Comparison of ENCODE assay signal across 35 cellular contexts in genomic region chr14:72942934-72943333, GRCh38. TPM values are rescaled to one million over a fixed set of nuclear protein-coding genes. Genes with fewer than 3 reads are reported as not detected.
DNase-seq lines count a peak whose midpoint lies in the region; ATAC-seq, FAIRE-seq and TF ChIP-seq lines count a peak whose summit lies in the region.
"Had no signal": no experiment of that assay in that cellular context is flagged by ENCODE, and none has a peak within 500 bp of the region (broad histone marks: within the 10 kb centered on the region; RNA-seq: fewer than 3 reads in every experiment).

No MANE protein-coding gene starts in this region.

- H3K9me3 ChIP-seq in BE2C: no peaks in the 10 kb centered on the region
- no peaks in the 10 kb centered on the region for H3K9me3 ChIP-seq in H9 (ENCODE audit: control insufficient read depth, low read depth, low read length)
- H3K9me3 ChIP-seq in Panc1 (ENCODE audit: control insufficient read depth, insufficient read depth, low read depth, low read length): no peaks in the 10 kb centered on the region
- H3K9me3 ChIP-seq in kidney (ENCODE audit: control insufficient read depth in 1 of 2, low read length in 2 of 2): no peaks in the 10 kb centered on the region
- H3K9me3 ChIP-seq in suprapubic skin: no peaks in the 10 kb centered on the region
- H3K9me3 ChIP-seq: adrenal gland, body of pancreas, Caco-2, gastrocnemius medialis, lower lobe of right lung, MG63 had no signal

- H3K4ac ChIP-seq in H9 (ENCODE audit: low read depth, low read length): no peak overlapping the region

- no peak overlapping the region for H3K14ac ChIP-seq in H9 (ENCODE audit: insufficient read depth, low read length)

- H3K4me3 ChIP-seq in BE2C (ENCODE audit: low read depth, low read length) (no peak overlapping the region), Panc1 (ENCODE audit: low read depth in 2 of 2, low read length in 2 of 2) (no peak overlapping the region), epithelial cell of proximal tubule (ENCODE audit: low read depth, low read length) (no peak overlapping the region), kidney (ENCODE audit: low read length in 2 of 2) (no peak overlapping the region), suprapubic skin (no peak overlapping the region)
- H3K4me3 ChIP-seq: adrenal gland, body of pancreas, gastrocnemius medialis, GM23248, K562, lower lobe of right lung, MG63, SK-N-MC had no signal

- BruUV-seq in Panc1 (replicated peaks; lab: Mats Ljungman, UMichigan): no TSS peak

- TF ChIP-seq POLR2A in suprapubic skin (IDR thresholded peaks at IDR 0.05): no peak

- H3T11ph ChIP-seq in H9 (ENCODE audit: low read length): no peak overlapping the region

- H3K4me2 ChIP-seq in H9 (ENCODE audit: insufficient read depth, insufficient read length, low read length): no peak overlapping the region

- no peak overlapping the region for H3K56ac ChIP-seq in H9 (ENCODE audit: insufficient read length, low read depth, low read length)

- no peak overlapping the region for H4K8ac ChIP-seq in H9 (replicated peaks; ENCODE audit: insufficient read length, low read depth, low read length)

- peaks cover 4 to 70% (median 31%) of the 10 kb centered on the region in 3 experiments; a peak in 6 of 7 replicates for H3K36me3 Mint-ChIP-seq in H9 (ENCODE audit: insufficient read depth in 1 of 3, low read depth in 3 of 3)

- TF ChIP-seq CTCF in BE2C (IDR thresholded peaks at IDR 0.05; ENCODE audit: low read depth, low read length) (0 out of 2 replicates have a peak, but pooled peaks have one; percentile 26), H9 (conservative IDR thresholded peaks at IDR 0.05) (peak; percentile 45), Panc1 (IDR thresholded peaks at IDR 0.05) (no peak), epithelial cell of proximal tubule (conservative IDR thresholded peaks at IDR 0.05; ENCODE audit: low read depth, low read length) (peak; percentile 12), kidney (IDR thresholded peaks at IDR 0.05; ENCODE audit: borderline replicate concordance, extremely low read depth, insufficient read depth) (no peak), suprapubic skin (IDR thresholded peaks at IDR 0.05) (no peak)

- H3K23ac ChIP-seq in H9 (ENCODE audit: insufficient read length, low read depth, low read length): no peak overlapping the region

- H2AK5ac ChIP-seq in H9 (ENCODE audit: insufficient read length, low read length): no peak overlapping the region

- TF ChIP-seq EP300 in suprapubic skin (IDR thresholded peaks at IDR 0.05): no peak

- no peaks in the 10 kb centered on the region for H3K79me2 ChIP-seq in H9 (ENCODE audit: insufficient read depth, low read length)

- no peak for FAIRE-seq in kidney (lab: Jason Lieb, UNC)
- FAIRE-seq: K562 had no signal

- no peak overlapping the region for H2BK120ac ChIP-seq in H9 (ENCODE audit: low read depth, low read length, poor library complexity, severe bottlenecking)

- peaks cover 84% of the 10 kb centered on the region for H3K36me3 ChIP-seq in BE2C
- H3K36me3 ChIP-seq in Panc1 (ENCODE audit: control insufficient read depth, insufficient read depth, low read length): peaks cover 2% of the 10 kb centered on the region; the same call in 1 of the 2 replicates
- H3K36me3 ChIP-seq in kidney (ENCODE audit: control insufficient read depth in 1 of 2, insufficient read depth in 2 of 2, low read length in 2 of 2): peaks cover 22 to 40% of the 10 kb centered on the region in 2 donors
- peaks cover 95% of the 10 kb centered on the region for H3K36me3 ChIP-seq in suprapubic skin

- H4K20me1 ChIP-seq in H9 (ENCODE audit: control insufficient read depth, insufficient read depth, insufficient read length): no peaks in the 10 kb centered on the region

- POLR2A ChIA-PET in Panc1 (lab: Charles Lee): no interaction called here

- no peak overlapping the region for H3K18ac ChIP-seq in H9 (ENCODE audit: insufficient read length, low read depth, low read length)

- H2BK15ac ChIP-seq in H9 (ENCODE audit: low read depth, low read length): no peak overlapping the region

- H3K27me3 ChIP-seq in BE2C (no peaks in the 10 kb centered on the region), H9 (ENCODE audit: insufficient read depth, low read length) (no peaks in the 10 kb centered on the region), Panc1 (ENCODE audit: control insufficient read depth, insufficient read depth, low read length) (no peaks in the 10 kb centered on the region), suprapubic skin (no peaks in the 10 kb centered on the region)
- H3K27me3 ChIP-seq: adrenal gland, body of pancreas, dorsolateral prefrontal cortex, gastrocnemius medialis, MG63 had no signal

- H3K4me1 ChIP-seq in BE2C (no peaks in the 10 kb centered on the region), H9 (ENCODE audit: insufficient read depth, low read length) (no peaks in the 10 kb centered on the region), Panc1 (ENCODE audit: control insufficient read depth, insufficient read depth, low read length) (no peaks in the 10 kb centered on the region), kidney (ENCODE audit: control insufficient read depth in 1 of 2, insufficient read depth in 1 of 2, low read depth in 1 of 2, low read length in 2 of 2) (no peaks in the 10 kb centered on the region), suprapubic skin (no peaks in the 10 kb centered on the region)
- H3K4me1 ChIP-seq: body of pancreas, Caco-2, gastrocnemius medialis, lower lobe of right lung had no signal

- H2BK5ac ChIP-seq in H9 (ENCODE audit: insufficient read length, low read length): no peak overlapping the region

- CTCF ChIA-PET in Panc1 (lab: Charles Lee): no interaction called here

- H3K23me2 ChIP-seq in H9 (ENCODE audit: insufficient read length, low read depth, low read length, poor library complexity, severe bottlenecking): no peaks in the 10 kb centered on the region

- in situ Hi-C loops in Panc1 (cut with HindIII; ENCODE audit: low pct_unique_long_range_greater_than_20kb, low sequenced_read_pairs): no loop called here

- no peak overlapping the region for H3K27ac Mint-ChIP-seq in H9
- H3K27ac Mint-ChIP-seq: activated CD4-positive, alpha-beta memory T cell treated with anti-CD3 and anti-CD28 coated beads, Interleukin-2, amount 10 ng/mL, durations not matched to agents 7 days and 5 days; activated naive CD4-positive, alpha-beta T cell treated with anti-CD3 and anti-CD28 coated beads, Interleukin-2, amount 10 ng/mL, durations not matched to agents 7 days and 5 days; activated T-helper 1 cell treated with anti-CD3 and anti-CD28 coated beads, Interleukin-12 subunit alpha, Interleukin-12 subunit beta, Interleukin-2, Interleukin-4 antibody, amounts not matched to agents 30 ng/mL and 10 ng/mL and 1 ng/mL, durations not matched to agents 14 hours and 24 hours and 36 hours; stimulated activated effector memory CD8-positive, alpha-beta T cell treated with anti-CD3 and anti-CD28 coated beads, Interleukin-12 subunit alpha, Interleukin-12 subunit beta, amount 100 ng/mL, for 72 hours; T-helper 17 cell; type B pancreatic cell had no signal

- intact Hi-C loops in Panc1 (cut with micrococcal nuclease; ENCODE audit: unreplicated experiment) (no loop called here), kidney (cut with DNase I) (no loop called here)

- H2BK20ac ChIP-seq in H9 (ENCODE audit: low read depth, low read length, poor library complexity, severe bottlenecking): no peak overlapping the region

- H3K9ac ChIP-seq in H9 (ENCODE audit: extremely low read depth, insufficient read length, low read length) (no peak overlapping the region), kidney (ENCODE audit: low read length in 2 of 2) (no peak overlapping the region)
- H3K9ac ChIP-seq: GM23248 had no signal

- WGBS in H9 (ENCODE audit: extremely low coverage, insufficient read length, low lambda C conversion rate): no CpG with 5 or more reads among the region's 14 CpGs
- 92% methylated on average over 10 of the region's 14 CpGs for WGBS in suprapubic skin

- H2BK12ac ChIP-seq in H9 (ENCODE audit: insufficient read length, low read depth, low read length): no peak overlapping the region

- no peaks in the 10 kb centered on the region for H3K27me3 Mint-ChIP-seq in H9 (ENCODE audit: low read depth)
- H3K27me3 Mint-ChIP-seq: activated CD4-positive, alpha-beta memory T cell treated with anti-CD3 and anti-CD28 coated beads, Interleukin-2, amount 10 ng/mL, durations not matched to agents 7 days and 5 days; activated naive CD4-positive, alpha-beta T cell treated with anti-CD3 and anti-CD28 coated beads, Interleukin-2, amount 10 ng/mL, durations not matched to agents 7 days and 5 days; naive B cell; T-helper 17 cell; type B pancreatic cell had no signal

- H3K9me3 Mint-ChIP-seq in H9: no peaks in the 10 kb centered on the region
- H3K9me3 Mint-ChIP-seq: activated CD4-positive, alpha-beta memory T cell treated with anti-CD3 and anti-CD28 coated beads, Interleukin-2, amount 10 ng/mL, durations not matched to agents 7 days and 5 days; activated naive CD4-positive, alpha-beta T cell treated with anti-CD3 and anti-CD28 coated beads, Interleukin-2, amount 10 ng/mL, durations not matched to agents 7 days and 5 days; activated T-helper 1 cell treated with anti-CD3 and anti-CD28 coated beads, Interleukin-12 subunit alpha, Interleukin-12 subunit beta, Interleukin-2, Interleukin-4 antibody, amounts not matched to agents 30 ng/mL and 10 ng/mL and 1 ng/mL, durations not matched to agents 14 hours and 24 hours and 36 hours; naive B cell; stimulated activated effector memory CD8-positive, alpha-beta T cell treated with anti-CD3 and anti-CD28 coated beads, Interleukin-12 subunit alpha, Interleukin-12 subunit beta, amount 100 ng/mL, for 72 hours; type B pancreatic cell had no signal

- no peaks in the 10 kb centered on the region for H3K4me1 Mint-ChIP-seq in H9

- no peak overlapping the region for H4K5ac ChIP-seq in H9 (ENCODE audit: insufficient read length, low read depth, low read length)

- H2AFZ ChIP-seq in H9 (ENCODE audit: low read length): no peak overlapping the region
- H2AFZ ChIP-seq: GM23248 had no signal

- no peak overlapping the region for H3K4me3 Mint-ChIP-seq in H9
- H3K4me3 Mint-ChIP-seq: activated CD4-positive, alpha-beta memory T cell treated with anti-CD3 and anti-CD28 coated beads, Interleukin-2, amount 10 ng/mL, durations not matched to agents 7 days and 5 days; activated naive CD4-positive, alpha-beta T cell treated with anti-CD3 and anti-CD28 coated beads, Interleukin-2, amount 10 ng/mL, durations not matched to agents 7 days and 5 days; activated T-helper 1 cell treated with anti-CD3 and anti-CD28 coated beads, Interleukin-12 subunit alpha, Interleukin-12 subunit beta, Interleukin-2, Interleukin-4 antibody, amounts not matched to agents 30 ng/mL and 10 ng/mL and 1 ng/mL, durations not matched to agents 14 hours and 24 hours and 36 hours; CD14-positive monocyte; naive B cell; stimulated activated effector memory CD8-positive, alpha-beta T cell treated with anti-CD3 and anti-CD28 coated beads, Interleukin-12 subunit alpha, Interleukin-12 subunit beta, amount 100 ng/mL, for 72 hours; T-helper 17 cell; type B pancreatic cell had no signal

- H4K91ac ChIP-seq in H9 (ENCODE audit: insufficient read length, low read depth, low read length): no peak overlapping the region

- peak; percentile 23; the same call in 1 of the 2 replicates for ATAC-seq in Panc1
- ATAC-seq: body of pancreas; gastrocnemius medialis; K562; lower lobe of right lung; stimulated activated effector memory CD8-positive, alpha-beta T cell treated with anti-CD3 and anti-CD28 coated beads, Interleukin-12 subunit alpha, Interleukin-12 subunit beta, amount 100 ng/mL, for 72 hours; T-helper 17 cell had no signal

- no peak overlapping the region for H3K27ac ChIP-seq in H9 (ENCODE audit: insufficient read length, low read depth, low read length)
- H3K27ac ChIP-seq in Panc1 (ENCODE audit: low read length): no peak overlapping the region
- no peak overlapping the region for H3K27ac ChIP-seq in kidney (ENCODE audit: low read depth in 2 of 2, low read length in 2 of 2)
- H3K27ac ChIP-seq in suprapubic skin: no peak overlapping the region
- H3K27ac ChIP-seq: adrenal gland, body of pancreas, gastrocnemius medialis, GM23248, lower lobe of right lung, SK-N-MC had no signal

- DNase-seq in BE2C: no peak
- no peak for DNase-seq in H9
- no peak for DNase-seq in Panc1 (ENCODE audit: low read depth, low spot score)
- DNase-seq in epithelial cell of proximal tubule (ENCODE audit: low read depth): no peak
- DNase-seq in kidney: no peak
- no peak for DNase-seq in suprapubic skin (ENCODE audit: low spot score in 2 of 2)
- no peak for DNase-seq in NCI-H69 (lab: John Stamatoyannopoulos, UW)
- DNase-seq: activated CD4-positive, alpha-beta memory T cell treated with anti-CD3 and anti-CD28 coated beads, Interleukin-2, amount 10 ng/mL, durations not matched to agents 7 days and 5 days; activated CD8-positive, alpha-beta memory T cell treated with anti-CD3 and anti-CD28 coated beads, Interleukin-2, amount 50 U/mL, for 48 hours; activated naive CD4-positive, alpha-beta T cell treated with anti-CD3 and anti-CD28 coated beads, Interleukin-2, amount 10 ng/mL, durations not matched to agents 7 days and 5 days; body of pancreas; Caco-2; DMS79 treated with DMSO at 0.1 percent for 48 hours; dorsolateral prefrontal cortex; gastrocnemius medialis; GDM1; GM23248; lower lobe of right lung; MG63; midbrain; naive B cell; NCI-H1105 treated with DMSO at 0.1 percent for 48 hours; NCI-H187 treated with DMSO at 0.1 percent for 48 hours; NCI-H526; nucleus accumbens; stimulated activated CD4-positive, alpha-beta T cell treated with anti-CD3 and anti-CD28 coated beads, Interleukin-15, amount 100 ng/mL, for 24 hours; T-helper 17 cell had no signal

- no peaks in the 10 kb centered on the region for H3K79me1 ChIP-seq in H9 (ENCODE audit: insufficient read depth, low read depth, low read length, poor library complexity, severe bottlenecking)

RNA-seq across cellular contexts. Expression of gene DCAF4, which starts 16.7 kb away (rescaled TPM):
- polyA plus RNA-seq in BE2C (2012; ENCODE audit: insufficient read depth, insufficient read length, low read depth): 21.1 TPM
- total RNA-seq in H9 (2021): 30.2 and 32.0 TPM in 2 replicates
- 18.2 TPM for total RNA-seq in Panc1 (2021; ENCODE audit: unreplicated experiment)
- 12.1 TPM for polyA plus RNA-seq in Panc1 (2012; ENCODE audit: insufficient read length)
- total RNA-seq in epithelial cell of proximal tubule: 26.6 and 30.9 TPM in 2 replicates
- 23.1 TPM for total RNA-seq in kidney
- polyA plus RNA-seq in kidney (ENCODE audit: insufficient read depth, low read depth, low replicate concordance): 11.0 TPM
- 10 to 100 TPM; 52.0 to 64.7 (median 55.3) TPM for total RNA-seq in suprapubic skin

RNA-seq across cellular contexts. Expression of gene DPF3, which starts 49.0 kb away (rescaled TPM):
- 44.1 TPM for polyA plus RNA-seq in BE2C (2012; ENCODE audit: insufficient read depth, insufficient read length, low read depth)
- not detected in 2 replicates for total RNA-seq in H9 (2021)
- total RNA-seq in Panc1 (2021; ENCODE audit: unreplicated experiment): not detected
- not detected for polyA plus RNA-seq in Panc1 (2012; ENCODE audit: insufficient read length)
- 0.86 and 0.94 TPM in 2 replicates for total RNA-seq in epithelial cell of proximal tubule
- total RNA-seq in kidney: 2.8 TPM
- polyA plus RNA-seq in kidney (ENCODE audit: insufficient read depth, low read depth, low replicate concordance): 2.3 TPM
- total RNA-seq in suprapubic skin: 1 to 10 TPM in 2 of 4 donors, under 1 TPM in 2; 0.39 to 3.4 (median 1.6) TPM
- total RNA-seq: Caco-2, HT-29 had no signal

Comparison
In these comparisons a context has a peak if more than half of its experiments do, and no peak if none do; other contexts are left out.
1. CTCF ChIP-seq: peak in BE2C (single experiment), H9 (single experiment) and epithelial cell of proximal tubule (single experiment); none in Panc1 (single experiment), kidney (single experiment) and suprapubic skin (0 of 2).